ENCODE assay signal across 8 cellular contexts in genomic region chr2:96869824-96870630, GRCh38. TPM values are rescaled to one million over a fixed set of nuclear protein-coding genes. Genes with fewer than 3 reads are reported as not detected.
DNase-seq lines count a peak whose midpoint lies in the region; ATAC-seq and TF ChIP-seq lines count a peak whose summit lies in the region.

SEMA4C (minus strand) TSS chr2:96870080; CDS start chr2:96867886, 2,194 bp downstream.

- TF ChIP-seq RAD21 in liver (IDR thresholded peaks at IDR 0.05), result no peak

- no peaks in the 10 kb centered on the region for H3K27me3 ChIP-seq in liver (ENCODE audit: control insufficient read depth in 4 of 4, insufficient read depth in 4 of 4, low read length in 3 of 4)

- H3K36me3 ChIP-seq in liver (ENCODE audit: control insufficient read depth in 4 of 4, insufficient read depth in 3 of 4, low read depth in 1 of 4, low read length in 3 of 4), result peaks cover 0 to 9% (median 2%) of the 10 kb centered on the region in 4 donors

- no peaks in the 10 kb centered on the region for H3K9me3 Mint-ChIP-seq in IgD-negative memory B cell

- no peaks in the 10 kb centered on the region for H3K9me3 ChIP-seq in liver (ENCODE audit: control insufficient read depth in 4 of 4, low read length in 3 of 4)

- peaks cover 10 to 24% (median 17%) of the 10 kb centered on the region in 3 donors for H3K4me1 Mint-ChIP-seq in IgD-negative memory B cell

- TF ChIP-seq CTCF in liver (IDR thresholded peaks at IDR 0.05; ENCODE audit: low read depth, low read length, missing input control), result no peak

- H3K9ac ChIP-seq in liver (ENCODE audit: low read depth in 1 of 2, low read length in 2 of 2), result peak within 1 kb of the TSS; percentile 63 to 67

- H3K27ac Mint-ChIP-seq in IgD-negative memory B cell, result peak within 1 kb of the TSS in 2 of 3 donors; percentile 27 to 79

- DNase-seq in DMS53 (lab: John Stamatoyannopoulos, UW), result peak; percentile 88
- peak; percentile 51 for DNase-seq in activated CD4-positive, alpha-beta T cell treated with anti-CD3 and anti-CD28 coated beads for 1 hour
- DNase-seq in dermis blood vessel endothelial cell, result peak; percentile 52
- peak; percentile 30 to 43 for DNase-seq in stimulated activated CD8-positive, alpha-beta memory T cell treated with anti-CD3 and anti-CD28 coated beads, Interleukin-15, amount 100 ng/mL, for 4 hours (ENCODE audit: low read depth in 2 of 2)
- no peak for DNase-seq in cerebellar nuclear complex (lab: John Stamatoyannopoulos, UW)

- peak within 1 kb of the TSS; percentile 65 to 94 (median 87) for H3K4me3 ChIP-seq in liver (ENCODE audit: low read depth in 1 of 3, low read length in 3 of 3)

- H3K4me1 ChIP-seq in liver (ENCODE audit: control insufficient read depth in 4 of 4, insufficient read depth in 4 of 4, low read length in 3 of 4), result peaks cover 9 to 40% (median 29%) of the 10 kb centered on the region in 4 donors

- WGBS in liver, result 5% methylated on average over 92 of the region's 92 CpGs

- no peaks in the 10 kb centered on the region for H3K36me3 Mint-ChIP-seq in IgD-negative memory B cell

- peaks cover 23% of the 10 kb centered on the region for H3K27me3 Mint-ChIP-seq in IgD-negative memory B cell

- H3K4me3 Mint-ChIP-seq in IgD-negative memory B cell, result peak within 1 kb of the TSS; percentile 45 to 90 (median 74)

- ATAC-seq in GM18873 (IDR thresholded peaks at IDR 0.05; ENCODE audit: low FRiP score, unreplicated experiment), result no peak

- H3K27ac ChIP-seq in liver (ENCODE audit: low read depth in 1 of 2, low read length in 2 of 2), result peak within 1 kb of the TSS; percentile 96 to 97

TF ChIP-seq in liver, 16 proteins besides CTCF, POLR2A, EP300 and RAD21:
- TF ChIP-seq HNF4A (conservative IDR thresholded peaks at IDR 0.05), result no peak
- no peak for TF ChIP-seq REST (IDR thresholded peaks at IDR 0.05)

RNA-seq across cellular contexts. Expression of gene SEMA4C, which starts in this region (rescaled TPM):
- polyA plus RNA-seq in IgD-negative memory B cell (0.58 TPM), liver (10 to 100 TPM in 1 of 2 donors, 1 to 10 TPM in 1; 3.7 to 13.0 TPM)
- total RNA-seq in dermis blood vessel endothelial cell (39.7 and 40.3 TPM in 2 replicates), liver (10 to 100 TPM; 13.3 to 23.2 TPM)

Comparison
In these comparisons a context has a peak if more than half of its experiments do, and no peak if none do; other contexts are left out.
1. DNase-seq: peak in DMS53 (single experiment), activated CD4-positive, alpha-beta T cell treated with anti-CD3 and anti-CD28 coated beads for 1 hour (single experiment), dermis blood vessel endothelial cell (single experiment) and stimulated activated CD8-positive, alpha-beta memory T cell treated with anti-CD3 and anti-CD28 coated beads, Interleukin-15, amount 100 ng/mL, for 4 hours (2 of 2); none in cerebellar nuclear complex (0 of 2).